Comparison of ENCODE assay signal across 1 cellular context in genomic region chr22:17973217-17973616, GRCh38.
TF ChIP-seq lines count a peak whose summit lies in the region.

No MANE protein-coding gene starts in this region.

TF ChIP-seq in IMR-90, 13 proteins besides CTCF, POLR2A, EP300 and RAD21 (continued from another document):
- TF ChIP-seq USF2 (IDR thresholded peaks at IDR 0.05; ENCODE audit: low read depth, low read length), result no peak
- TF ChIP-seq RCOR1 (IDR thresholded peaks at IDR 0.05; ENCODE audit: insufficient replicate concordance, low read length), result no peak
- no peak for TF ChIP-seq CEBPB (IDR thresholded peaks at IDR 0.05; ENCODE audit: low read depth, low read length)
- TF ChIP-seq SMC3 (IDR thresholded peaks at IDR 0.05; ENCODE audit: low read depth, low read length), result no peak
- TF ChIP-seq ELK1 (IDR thresholded peaks at IDR 0.05; ENCODE audit: borderline replicate concordance, low read depth, low read length), result no peak
- no peak for TF ChIP-seq RFX5 (IDR thresholded peaks at IDR 0.05; ENCODE audit: low read depth, low read length)
- TF ChIP-seq BHLHE40 (IDR thresholded peaks at IDR 0.05; ENCODE audit: low read depth, low read length), result no peak
- TF ChIP-seq MAFK (IDR thresholded peaks at IDR 0.05; ENCODE audit: low read depth, low read length), result no peak
- TF ChIP-seq MXI1 (IDR thresholded peaks at IDR 0.05; ENCODE audit: borderline replicate concordance, low read depth, low read length), result no peak
- no peak for TF ChIP-seq CHD1 (IDR thresholded peaks at IDR 0.05; ENCODE audit: low read depth, low read length)
- no peak for TF ChIP-seq MAZ (IDR thresholded peaks at IDR 0.05; ENCODE audit: borderline replicate concordance, low read depth, low read length)
- no peak for TF ChIP-seq NFE2L2 (IDR thresholded peaks at IDR 0.05; ENCODE audit: low read depth, low read length)
